1 cellular context compared by ENCODE assay signal in the genomic region with DNA sequence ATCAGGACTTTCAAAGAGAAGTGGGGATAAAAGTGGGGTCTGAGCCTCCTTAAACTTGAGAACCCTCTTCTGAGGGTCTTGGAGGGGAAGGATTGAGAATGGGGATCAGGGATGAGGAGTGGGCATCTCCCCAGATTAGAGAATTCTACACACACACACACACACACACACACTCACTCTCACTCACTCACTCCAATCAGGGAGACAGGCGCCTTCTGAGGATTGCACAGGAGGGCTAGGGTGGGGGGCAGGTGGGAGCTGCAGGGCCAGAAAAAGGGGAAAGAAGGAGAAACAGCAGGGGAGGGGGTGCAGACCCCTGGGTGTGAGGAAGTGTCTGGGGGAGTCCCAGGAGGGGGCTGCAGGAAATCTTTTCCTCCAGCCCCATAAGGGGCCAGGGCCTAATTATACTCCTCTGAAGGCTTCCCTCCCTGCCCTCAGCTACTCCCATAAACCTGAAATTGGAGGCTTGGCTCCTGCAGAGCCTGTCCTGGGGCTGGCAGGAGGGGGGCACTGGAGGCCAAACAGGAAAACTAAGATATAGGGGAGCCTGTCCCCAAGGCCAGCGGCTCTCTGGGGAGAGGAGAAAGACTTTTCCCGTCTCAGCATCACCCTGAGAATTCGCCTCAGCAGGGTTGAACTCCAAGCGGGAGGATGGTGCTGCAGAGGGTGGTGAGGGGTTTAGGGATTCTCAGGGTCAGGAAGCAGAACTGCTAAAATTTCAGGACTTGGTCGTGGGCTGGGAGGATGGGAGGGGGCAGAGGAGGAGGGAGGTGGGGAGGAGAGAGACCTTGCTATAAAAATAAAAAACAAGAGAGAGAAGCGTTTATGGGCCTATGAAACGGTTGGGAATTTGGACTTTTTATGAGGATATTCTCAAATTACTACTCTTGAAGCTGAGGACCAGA.
TF ChIP-seq lines count a peak whose summit lies in the region.

No MANE protein-coding gene starts in this region.

TF ChIP-seq in SK-N-SH treated with all-trans-retinoic acid at 6 μM for 48 hours, 23 proteins besides CTCF, POLR2A, EP300 and RAD21 (continued from another document):
- TF ChIP-seq, protein P1, sequence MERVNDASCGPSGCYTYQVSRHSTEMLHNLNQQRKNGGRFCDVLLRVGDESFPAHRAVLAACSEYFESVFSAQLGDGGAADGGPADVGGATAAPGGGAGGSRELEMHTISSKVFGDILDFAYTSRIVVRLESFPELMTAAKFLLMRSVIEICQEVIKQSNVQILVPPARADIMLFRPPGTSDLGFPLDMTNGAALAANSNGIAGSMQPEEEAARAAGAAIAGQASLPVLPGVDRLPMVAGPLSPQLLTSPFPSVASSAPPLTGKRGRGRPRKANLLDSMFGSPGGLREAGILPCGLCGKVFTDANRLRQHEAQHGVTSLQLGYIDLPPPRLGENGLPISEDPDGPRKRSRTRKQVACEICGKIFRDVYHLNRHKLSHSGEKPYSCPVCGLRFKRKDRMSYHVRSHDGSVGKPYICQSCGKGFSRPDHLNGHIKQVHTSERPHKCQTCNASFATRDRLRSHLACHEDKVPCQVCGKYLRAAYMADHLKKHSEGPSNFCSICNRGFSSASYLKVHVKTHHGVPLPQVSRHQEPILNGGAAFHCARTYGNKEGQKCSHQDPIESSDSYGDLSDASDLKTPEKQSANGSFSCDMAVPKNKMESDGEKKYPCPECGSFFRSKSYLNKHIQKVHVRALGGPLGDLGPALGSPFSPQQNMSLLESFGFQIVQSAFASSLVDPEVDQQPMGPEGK (CRISPR knock-in tag; IDR thresholded peaks at IDR 0.05; ENCODE audit: borderline replicate concordance), result no peak
- TF ChIP-seq BACH2 (CRISPR knock-in tag; IDR thresholded peaks at IDR 0.05; ENCODE audit: borderline replicate concordance) (no peak), RARB (CRISPR knock-in tag; IDR thresholded peaks at IDR 0.05) (no peak), GLIS3 (CRISPR knock-in tag; IDR thresholded peaks at IDR 0.05) (no peak), OSR1 (CRISPR knock-in tag; IDR thresholded peaks at IDR 0.05) (no peak), ARNTL (CRISPR knock-in tag; IDR thresholded peaks at IDR 0.05; ENCODE audit: borderline replicate concordance, low read depth) (no peak), ZFP30 (CRISPR knock-in tag; IDR thresholded peaks at IDR 0.05) (no peak), ZC3H10 (CRISPR knock-in tag; IDR thresholded peaks at IDR 0.05) (no peak), TCF4 (CRISPR knock-in tag; IDR thresholded peaks at IDR 0.05; ENCODE audit: borderline replicate concordance) (no peak), ZFP3 (CRISPR knock-in tag; IDR thresholded peaks at IDR 0.05) (no peak)
- TF ChIP-seq, protein P2, sequence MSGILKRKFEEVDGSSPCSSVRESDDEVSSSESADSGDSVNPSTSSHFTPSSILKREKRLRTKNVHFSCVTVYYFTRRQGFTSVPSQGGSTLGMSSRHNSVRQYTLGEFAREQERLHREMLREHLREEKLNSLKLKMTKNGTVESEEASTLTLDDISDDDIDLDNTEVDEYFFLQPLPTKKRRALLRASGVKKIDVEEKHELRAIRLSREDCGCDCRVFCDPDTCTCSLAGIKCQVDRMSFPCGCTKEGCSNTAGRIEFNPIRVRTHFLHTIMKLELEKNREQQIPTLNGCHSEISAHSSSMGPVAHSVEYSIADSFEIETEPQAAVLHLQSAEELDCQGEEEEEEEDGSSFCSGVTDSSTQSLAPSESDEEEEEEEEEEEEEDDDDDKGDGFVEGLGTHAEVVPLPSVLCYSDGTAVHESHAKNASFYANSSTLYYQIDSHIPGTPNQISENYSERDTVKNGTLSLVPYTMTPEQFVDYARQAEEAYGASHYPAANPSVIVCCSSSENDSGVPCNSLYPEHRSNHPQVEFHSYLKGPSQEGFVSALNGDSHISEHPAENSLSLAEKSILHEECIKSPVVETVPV (CRISPR knock-in tag; IDR thresholded peaks at IDR 0.05), result no peak
